In the genomic region with DNA sequence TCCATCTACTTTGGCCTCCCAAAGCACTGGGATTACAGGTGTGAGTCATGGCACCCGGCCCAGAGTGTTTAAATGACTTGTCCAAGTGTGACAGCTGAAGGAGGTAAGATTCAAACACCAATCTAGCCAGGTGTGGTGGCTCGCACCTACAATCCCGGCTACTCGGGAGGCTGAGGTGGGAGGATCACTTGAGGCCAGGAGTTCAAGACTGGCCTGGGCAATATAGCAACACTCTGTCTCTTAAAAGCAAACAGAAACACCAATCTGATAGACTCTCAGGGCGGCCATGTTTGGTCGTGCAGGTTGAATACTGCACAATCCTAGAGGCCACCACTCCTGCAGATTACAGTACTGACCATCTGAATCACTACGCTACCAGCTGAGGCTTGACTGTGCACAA, we compare ENCODE assay signal across 30 cellular contexts.
"Had no signal": no experiment of that assay in that cellular context is flagged by ENCODE, and none has a peak within 500 bp of the region (broad histone marks: within the 10 kb centered on the region; RNA-seq: fewer than 3 reads in every experiment).

No MANE protein-coding gene starts in this region.

- DNase-seq: activated CD4-positive, alpha-beta memory T cell treated with anti-CD3 and anti-CD28 coated beads, Interleukin-2, amount 10 ng/mL, durations not matched to agents 7 days and 5 days; activated CD4-positive, alpha-beta T cell treated with anti-CD3 and anti-CD28 coated beads for 36 hours; activated CD4-positive, alpha-beta T cell treated with anti-CD3 and anti-CD28 coated beads, Interleukin-2, amount 10 ng/mL, durations not matched to agents 7 days and 5 days; activated CD4-positive, alpha-beta T cell treated with anti-CD3 and anti-CD28 coated beads, Interleukin-2, amount 50 U/mL, for 4 hours; activated CD4-positive, CD25-positive, alpha-beta regulatory T cell; activated CD4-positive, CD25-positive, alpha-beta regulatory T cell treated with anti-CD3 and anti-CD28 coated beads, Interleukin-2, amount 50 U/mL, for 72 hours; activated CD8-positive, alpha-beta memory T cell treated with anti-CD3 and anti-CD28 coated beads, Interleukin-2, amount 50 U/mL, for 48 hours; activated gamma-delta T cell; activated naive CD4-positive, alpha-beta T cell; activated naive CD4-positive, alpha-beta T cell treated with anti-CD3 and anti-CD28 coated beads, Interleukin-2, amount 10 ng/mL, durations not matched to agents 7 days and 5 days; activated naive CD8-positive, alpha-beta T cell treated with anti-CD3 and anti-CD28 coated beads, Interleukin-2, amount 10 ng/mL, durations not matched to agents 7 days and 5 days; activated T-cell treated with anti-CD3 and anti-CD28 coated beads for 4 hours; activated T-cell treated with anti-CD3 and anti-CD28 coated beads, Interleukin-2, amount 50 U/mL, for 24 hours; activated T-cell treated with anti-CD3 and anti-CD28 coated beads, Interleukin-2, amount 50 U/mL, for 72 hours; cortex of kidney; dermis blood vessel endothelial cell; effector CD4-positive, alpha-beta T cell; effector memory CD8-positive, alpha-beta T cell; erythroblast; foreskin keratinocyte; gastrocnemius medialis; T-helper 2 cell had no signal

- H3K4me3 Mint-ChIP-seq: activated CD4-positive, alpha-beta memory T cell treated with anti-CD3 and anti-CD28 coated beads, Interleukin-2, amount 10 ng/mL, durations not matched to agents 7 days and 5 days; activated CD4-positive, alpha-beta T cell treated with anti-CD3 and anti-CD28 coated beads for 36 hours; activated CD4-positive, alpha-beta T cell treated with anti-CD3 and anti-CD28 coated beads, Interleukin-2, amount 10 ng/mL, durations not matched to agents 7 days and 5 days; activated naive CD4-positive, alpha-beta T cell treated with anti-CD3 and anti-CD28 coated beads, Interleukin-2, amount 10 ng/mL, durations not matched to agents 7 days and 5 days; activated naive CD8-positive, alpha-beta T cell treated with anti-CD3 and anti-CD28 coated beads, Interleukin-2, amount 10 ng/mL, durations not matched to agents 7 days and 5 days; activated T-cell treated with anti-CD3 and anti-CD28 coated beads, Interleukin-2, amount 50 U/mL, for 24 hours; activated T-cell treated with anti-CD3 and anti-CD28 coated beads, Interleukin-2, amount 50 U/mL, for 72 hours; brain; central memory CD8-positive, alpha-beta T cell; effector memory CD8-positive, alpha-beta T cell had no signal

- H3K36me3 Mint-ChIP-seq: activated naive CD4-positive, alpha-beta T cell treated with anti-CD3 and anti-CD28 coated beads, Interleukin-2, amount 10 ng/mL, durations not matched to agents 7 days and 5 days had no signal

- H3K4me1 Mint-ChIP-seq: activated CD4-positive, alpha-beta memory T cell treated with anti-CD3 and anti-CD28 coated beads, Interleukin-2, amount 10 ng/mL, durations not matched to agents 7 days and 5 days; activated CD4-positive, alpha-beta T cell treated with anti-CD3 and anti-CD28 coated beads for 36 hours; activated CD4-positive, alpha-beta T cell treated with anti-CD3 and anti-CD28 coated beads, Interleukin-2, amount 10 ng/mL, durations not matched to agents 7 days and 5 days; activated naive CD4-positive, alpha-beta T cell treated with anti-CD3 and anti-CD28 coated beads, Interleukin-2, amount 10 ng/mL, durations not matched to agents 7 days and 5 days; activated naive CD8-positive, alpha-beta T cell treated with anti-CD3 and anti-CD28 coated beads, Interleukin-2, amount 10 ng/mL, durations not matched to agents 7 days and 5 days; central memory CD8-positive, alpha-beta T cell had no signal

- H3K27me3 ChIP-seq: ascending aorta, breast epithelium, cardiac muscle cell, esophagus muscularis mucosa, foreskin keratinocyte, gastrocnemius medialis had no signal

- ATAC-seq: activated CD4-positive, alpha-beta T cell treated with anti-CD3 and anti-CD28 coated beads for 36 hours; activated naive CD4-positive, alpha-beta T cell treated with anti-CD3 and anti-CD28 coated beads, Interleukin-2, amount 50 U/mL, for 72 hours; activated T-cell treated with anti-CD3 and anti-CD28 coated beads, Interleukin-2, amount 50 U/mL, for 72 hours; effector memory CD8-positive, alpha-beta T cell; foreskin keratinocyte; gastrocnemius medialis had no signal

- H3K4me3 ChIP-seq: ascending aorta, breast epithelium, cardiac muscle cell, esophagus muscularis mucosa, gastrocnemius medialis had no signal

- H3K27me3 Mint-ChIP-seq: activated CD4-positive, alpha-beta memory T cell treated with anti-CD3 and anti-CD28 coated beads, Interleukin-2, amount 10 ng/mL, durations not matched to agents 7 days and 5 days; activated CD4-positive, alpha-beta T cell treated with anti-CD3 and anti-CD28 coated beads for 36 hours; activated CD4-positive, alpha-beta T cell treated with anti-CD3 and anti-CD28 coated beads, Interleukin-2, amount 10 ng/mL, durations not matched to agents 7 days and 5 days; activated naive CD4-positive, alpha-beta T cell treated with anti-CD3 and anti-CD28 coated beads, Interleukin-2, amount 10 ng/mL, durations not matched to agents 7 days and 5 days; activated naive CD8-positive, alpha-beta T cell treated with anti-CD3 and anti-CD28 coated beads, Interleukin-2, amount 10 ng/mL, durations not matched to agents 7 days and 5 days; activated T-cell treated with anti-CD3 and anti-CD28 coated beads, Interleukin-2, amount 50 U/mL, for 24 hours; brain; central memory CD8-positive, alpha-beta T cell; effector memory CD8-positive, alpha-beta T cell had no signal

- H3K9me3 Mint-ChIP-seq: activated CD4-positive, alpha-beta memory T cell treated with anti-CD3 and anti-CD28 coated beads, Interleukin-2, amount 10 ng/mL, durations not matched to agents 7 days and 5 days; activated CD4-positive, alpha-beta T cell treated with anti-CD3 and anti-CD28 coated beads, Interleukin-2, amount 10 ng/mL, durations not matched to agents 7 days and 5 days; activated naive CD4-positive, alpha-beta T cell treated with anti-CD3 and anti-CD28 coated beads, Interleukin-2, amount 10 ng/mL, durations not matched to agents 7 days and 5 days; activated naive CD4-positive, alpha-beta T cell treated with anti-CD3 and anti-CD28 coated beads, Interleukin-2, amount 50 U/mL, for 72 hours; activated naive CD8-positive, alpha-beta T cell treated with anti-CD3 and anti-CD28 coated beads, Interleukin-2, amount 10 ng/mL, durations not matched to agents 7 days and 5 days; activated T-cell treated with anti-CD3 and anti-CD28 coated beads, Interleukin-2, amount 50 U/mL, for 24 hours; activated T-cell treated with anti-CD3 and anti-CD28 coated beads, Interleukin-2, amount 50 U/mL, for 72 hours; central memory CD8-positive, alpha-beta T cell; effector memory CD8-positive, alpha-beta T cell had no signal

- H3K36me3 ChIP-seq: breast epithelium, cardiac muscle cell had no signal

- FAIRE-seq: colon had no signal

- H3K27ac ChIP-seq: ascending aorta, breast epithelium, cardiac muscle cell, esophagus muscularis mucosa, foreskin keratinocyte, gastrocnemius medialis had no signal

- H3K4me1 ChIP-seq: ascending aorta, breast epithelium, esophagus muscularis mucosa, gastrocnemius medialis had no signal

- H3K9me3 ChIP-seq: ascending aorta, breast epithelium, esophagus muscularis mucosa, gastrocnemius medialis had no signal

- H3K27ac Mint-ChIP-seq: activated CD4-positive, alpha-beta memory T cell treated with anti-CD3 and anti-CD28 coated beads, Interleukin-2, amount 10 ng/mL, durations not matched to agents 7 days and 5 days; activated CD4-positive, alpha-beta T cell treated with anti-CD3 and anti-CD28 coated beads for 36 hours; activated CD4-positive, alpha-beta T cell treated with anti-CD3 and anti-CD28 coated beads, Interleukin-2, amount 10 ng/mL, durations not matched to agents 7 days and 5 days; activated naive CD4-positive, alpha-beta T cell treated with anti-CD3 and anti-CD28 coated beads, Interleukin-2, amount 10 ng/mL, durations not matched to agents 7 days and 5 days; activated naive CD8-positive, alpha-beta T cell treated with anti-CD3 and anti-CD28 coated beads, Interleukin-2, amount 10 ng/mL, durations not matched to agents 7 days and 5 days; activated T-cell treated with anti-CD3 and anti-CD28 coated beads, Interleukin-2, amount 50 U/mL, for 24 hours; activated T-cell treated with anti-CD3 and anti-CD28 coated beads, Interleukin-2, amount 50 U/mL, for 72 hours; effector memory CD8-positive, alpha-beta T cell had no signal
